12 cellular contexts compared by ENCODE assay signal in the genomic region with DNA sequence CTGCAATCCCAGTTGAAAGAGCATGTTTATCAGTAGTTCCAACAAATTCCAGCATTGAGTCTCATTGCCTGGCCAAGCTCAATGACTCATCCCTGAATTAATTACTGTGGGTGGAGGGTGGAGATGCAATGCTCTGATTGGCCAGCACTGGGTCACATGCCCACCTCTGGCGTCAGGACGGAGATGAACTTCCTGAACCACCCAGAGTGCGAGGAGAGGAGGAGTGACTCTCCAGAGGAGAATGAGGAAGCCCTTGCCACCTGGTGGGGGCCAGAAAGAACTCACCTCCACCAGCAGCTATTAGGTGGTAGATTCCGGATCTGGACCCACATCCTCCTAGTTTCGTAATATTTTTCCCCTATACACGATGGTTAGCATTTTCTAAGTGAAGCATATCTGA.
A peak's percentile ranks its signal among the peaks of the same experiment; 100 is the strongest.
DNase-seq lines count a peak whose midpoint lies in the region; ATAC-seq and TF ChIP-seq lines count a peak whose summit lies in the region.
"Had no signal": no experiment of that assay in that cellular context is flagged by ENCODE, and none has a peak within 500 bp of the region (broad histone marks: within the 10 kb centered on the region; RNA-seq: fewer than 3 reads in every experiment).

No MANE protein-coding gene starts in this region.

- DNase-seq in EH (ENCODE audit: low read depth) (peak; percentile 18), M059J (ENCODE audit: low read depth) (peak; percentile 66), astrocyte of the spinal cord (ENCODE audit: low read depth, low spot score) (peak; percentile 15), lower leg skin (ENCODE audit: low spot score in 2 of 2) (peak; percentile 72 to 94), T-helper 17 cell (no peak), NCI-H2196 (lab: John Stamatoyannopoulos, UW; ENCODE audit: unreplicated experiment) (no peak)
- DNase-seq: activated T-cell treated with anti-CD3 and anti-CD28 coated beads, Interleukin-2, amount 50 U/mL, for 1 hour; brain microvascular endothelial cell; NCI-H526 treated with DMSO at 0.1 percent for 48 hours had no signal

- H3K9me3 ChIP-seq in T-helper 17 cell (ENCODE audit: control insufficient read depth, low read length, poor library complexity, severe bottlenecking), result no peaks in the 10 kb centered on the region

- no peak overlapping the region for H3K4me3 Mint-ChIP-seq in T-helper 17 cell

- no peak for TF ChIP-seq POLR2A in lower leg skin (IDR thresholded peaks at IDR 0.05)

- H3K4me3 ChIP-seq in astrocyte of the spinal cord (ENCODE audit: low read depth, low read length) (no peak overlapping the region), lower leg skin (ENCODE audit: low read depth, poor library complexity, severe bottlenecking) (no peak overlapping the region)
- H3K4me3 ChIP-seq: smooth muscle cell had no signal

- 38 to 50% methylated on average over 6 of the region's 6 CpGs for WGBS in lower leg skin, 2 donors

- H3K27me3 Mint-ChIP-seq in T-helper 17 cell, result peaks cover 39% of the 10 kb centered on the region

- intact Hi-C loops in lower leg skin (cut with DNase I; ENCODE audit: low total_unique reads), result no loop called here

- H3K27ac Mint-ChIP-seq in T-helper 17 cell, result no peak overlapping the region

- H3K4me1 Mint-ChIP-seq in T-helper 17 cell, result no peaks in the 10 kb centered on the region

- TF ChIP-seq CTCF in astrocyte of the spinal cord (IDR thresholded peaks at IDR 0.05; ENCODE audit: low read depth, low read length) (no peak), lower leg skin (IDR thresholded peaks at IDR 0.05) (no peak)

- no peaks in the 10 kb centered on the region for H3K36me3 Mint-ChIP-seq in T-helper 17 cell (ENCODE audit: low read depth)

- ATAC-seq in GM18517 (IDR thresholded peaks at IDR 0.05; ENCODE audit: unreplicated experiment), result no peak
- no peak for ATAC-seq in GM19452 (IDR thresholded peaks at IDR 0.05; ENCODE audit: unreplicated experiment)
- ATAC-seq in T-helper 17 cell, result no peak

- in situ Hi-C loops in astrocyte of the spinal cord (cut with HindIII; ENCODE audit: low sequenced_read_pairs), result no loop called here

Comparison
In these comparisons a context has a peak if more than half of its experiments do, and no peak if none do; other contexts are left out.
1. DNase-seq: peak in EH (single experiment), M059J (single experiment), astrocyte of the spinal cord (single experiment) and lower leg skin (2 of 2); none in T-helper 17 cell (0 of 3) and NCI-H2196 (single experiment).